ENCODE assay signal across 17 cellular contexts in the genomic region with DNA sequence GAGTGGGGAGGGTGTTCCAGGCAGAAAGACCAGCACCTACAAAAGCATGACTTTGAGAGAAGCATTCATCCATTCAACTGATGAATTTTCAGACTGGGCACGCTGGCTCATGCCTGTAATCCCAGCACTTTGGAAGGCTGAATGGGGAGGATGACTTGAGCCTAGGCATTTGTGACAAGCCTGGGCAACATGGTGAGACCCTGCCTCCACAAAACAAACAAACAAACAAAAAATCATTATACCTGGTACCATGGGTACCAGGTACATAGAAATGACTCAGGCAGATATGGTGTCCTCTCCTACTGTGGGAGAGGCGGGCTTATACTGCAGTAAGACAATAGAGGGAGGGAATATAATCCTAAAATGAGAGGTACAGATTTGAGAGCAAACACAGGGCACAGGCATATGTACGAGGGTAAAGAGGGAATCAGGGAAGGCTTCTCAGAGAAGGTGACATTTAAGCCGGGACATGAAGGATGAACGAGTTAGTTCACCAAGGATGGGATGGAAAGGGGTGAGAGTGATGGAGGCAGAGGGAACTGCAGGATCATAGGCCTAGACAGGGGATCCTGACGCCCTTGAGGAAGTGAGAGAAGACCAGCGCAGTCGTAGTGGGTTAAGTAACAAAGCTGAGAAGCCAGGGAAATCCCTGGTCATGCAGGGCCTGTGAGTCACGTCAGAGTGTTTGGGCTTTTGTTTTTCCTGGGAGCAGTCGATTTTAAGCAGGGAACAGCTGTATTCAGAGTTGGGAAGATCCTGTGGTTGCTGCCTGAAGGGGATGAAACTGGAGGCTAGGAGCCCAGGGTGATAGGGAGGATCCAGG. TPM values are rescaled to one million over a fixed set of nuclear protein-coding genes. Genes with fewer than 3 reads are reported as not detected.
A peak's percentile ranks its signal among the peaks of the same experiment; 100 is the strongest.
DNase-seq lines count a peak whose midpoint lies in the region; ATAC-seq, FAIRE-seq and TF ChIP-seq lines count a peak whose summit lies in the region.
"Had no signal": no experiment of that assay in that cellular context is flagged by ENCODE, and none has a peak within 500 bp of the region (broad histone marks: within the 10 kb centered on the region; RNA-seq: fewer than 3 reads in every experiment).

No MANE protein-coding gene starts in this region.

- TF ChIP-seq EP300 in A549 (IDR thresholded peaks at IDR 0.05) = no peak
- no peak for TF ChIP-seq EP300 in suprapubic skin (IDR thresholded peaks at IDR 0.05)

- DNase-seq in A549 (ENCODE audit: low read depth in 1 of 2, low spot score in 1 of 2) = no peak
- DNase-seq in GM23248 = peak; percentile 10
- DNase-seq in amniotic epithelial cell (ENCODE audit: low read depth) = peak; percentile 34
- DNase-seq in iris pigment epithelial cell (ENCODE audit: low read depth) = peak; percentile 57
- DNase-seq in suprapubic skin (ENCODE audit: low spot score in 2 of 2) = no peak
- no peak for DNase-seq in DMS 273 (lab: John Stamatoyannopoulos, UW; ENCODE audit: unreplicated experiment)
- no peak for DNase-seq in NCI-H226
- DNase-seq in activated CD8-positive, alpha-beta T cell treated with anti-CD3 and anti-CD28 coated beads, Interleukin-2, amount 10 ng/mL, durations not matched to agents 7 days and 5 days = no peak
- DNase-seq: activated CD4-positive, alpha-beta T cell treated with anti-CD3 and anti-CD28 coated beads, Interleukin-2, amount 10 ng/mL, durations not matched to agents 7 days and 5 days; DMS79 treated with DMSO at 0.1 percent for 48 hours; effector memory CD8-positive, alpha-beta T cell; heart right ventricle; Karpas-422; NCI-H2081 treated with DMSO at 0.1 percent for 48 hours; NK-92 treated with Interleukin-12 subunit alpha and Interleukin-12 subunit beta, amount 100 ng/mL, for 24 hours; transverse colon had no signal

- in situ Hi-C loops in GM23248 (cut with MboI) = no loop called here

- H3K4me2 ChIP-seq in A549 (no peak overlapping the region), GM23248 (ENCODE audit: unreplicated experiment) (no peak overlapping the region)

- TF ChIP-seq POLR2A in A549 (IDR thresholded peaks at IDR 0.05; ENCODE audit: low read length) (no peak), suprapubic skin (IDR thresholded peaks at IDR 0.05) (no peak)

- ATAC-seq in A549 = no peak
- ATAC-seq in activated CD8-positive, alpha-beta T cell treated with anti-CD3 and anti-CD28 coated beads, Interleukin-2, amount 10 ng/mL, durations not matched to agents 7 days and 5 days = no peak
- ATAC-seq: body of pancreas; effector memory CD8-positive, alpha-beta T cell had no signal

- no peaks in the 10 kb centered on the region for H3K36me3 Mint-ChIP-seq in activated CD8-positive, alpha-beta T cell treated with anti-CD3 and anti-CD28 coated beads, Interleukin-2, amount 10 ng/mL, durations not matched to agents 7 days and 5 days (ENCODE audit: low read depth)

- H3K9me2 ChIP-seq in GM23248 (ENCODE audit: insufficient read depth) = no peaks in the 10 kb centered on the region

- no peak overlapping the region for H3K9ac ChIP-seq in GM23248

- H3K4me1 Mint-ChIP-seq in activated CD8-positive, alpha-beta T cell treated with anti-CD3 and anti-CD28 coated beads, Interleukin-2, amount 10 ng/mL, durations not matched to agents 7 days and 5 days (ENCODE audit: low read depth) = peaks cover 21% of the 10 kb centered on the region

- peaks cover 33% of the 10 kb centered on the region for H3K27me3 Mint-ChIP-seq in activated CD8-positive, alpha-beta T cell treated with anti-CD3 and anti-CD28 coated beads, Interleukin-2, amount 10 ng/mL, durations not matched to agents 7 days and 5 days (ENCODE audit: low read depth)

- H3K36me3 ChIP-seq in GM23248 (ENCODE audit: low read depth) (no peaks in the 10 kb centered on the region), suprapubic skin (no peaks in the 10 kb centered on the region)
- H3K36me3 ChIP-seq: heart right ventricle, transverse colon had no signal

- no peak overlapping the region for H3K4me3 Mint-ChIP-seq in activated CD8-positive, alpha-beta T cell treated with anti-CD3 and anti-CD28 coated beads, Interleukin-2, amount 10 ng/mL, durations not matched to agents 7 days and 5 days
- H3K4me3 Mint-ChIP-seq: activated CD4-positive, alpha-beta T cell treated with anti-CD3 and anti-CD28 coated beads, Interleukin-2, amount 10 ng/mL, durations not matched to agents 7 days and 5 days; effector memory CD8-positive, alpha-beta T cell had no signal

- POLR2A ChIA-PET in A549 (lab: Yijun Ruan, JAX) = no interaction called here
- POLR2A ChIA-PET in activated CD8-positive, alpha-beta T cell treated with anti-CD3 and anti-CD28 coated beads, Interleukin-2, amount 10 ng/mL, durations not matched to agents 7 days and 5 days (lab: Charles Lee) = interaction anchor here (0.6 kb wide), 1 partner anchor 140 kb away, joined by 3 read pairs; no protein-coding TSS in a partner anchor

- H3K4me1 ChIP-seq in A549 (peaks cover 21% of the 10 kb centered on the region), GM23248 (ENCODE audit: insufficient read depth) (no peaks in the 10 kb centered on the region), suprapubic skin (peaks cover 16% of the 10 kb centered on the region)

- H3K27me3 ChIP-seq in GM23248 (replicated peaks; ENCODE audit: insufficient read depth) (peaks cover 28% of the 10 kb centered on the region), suprapubic skin (peaks cover 28% of the 10 kb centered on the region)

- H3K4me3 ChIP-seq in A549 (no peak overlapping the region), GM23248 (no peak overlapping the region), suprapubic skin (no peak overlapping the region)
- H3K4me3 ChIP-seq: body of pancreas, heart right ventricle, transverse colon had no signal

- FAIRE-seq in A549 (lab: Jason Lieb, UNC) = peak; percentile 94

- H3K27ac Mint-ChIP-seq in activated CD8-positive, alpha-beta T cell treated with anti-CD3 and anti-CD28 coated beads, Interleukin-2, amount 10 ng/mL, durations not matched to agents 7 days and 5 days = no peak overlapping the region
- H3K27ac Mint-ChIP-seq: activated CD4-positive, alpha-beta T cell treated with anti-CD3 and anti-CD28 coated beads, Interleukin-2, amount 10 ng/mL, durations not matched to agents 7 days and 5 days; effector memory CD8-positive, alpha-beta T cell had no signal

- H2AFZ ChIP-seq in GM23248 = no peak overlapping the region

- no peaks in the 10 kb centered on the region for H4K20me1 ChIP-seq in GM23248 (ENCODE audit: insufficient read depth)

- no peaks in the 10 kb centered on the region for H3K9me3 ChIP-seq in A549
- H3K9me3 ChIP-seq in GM23248 (ENCODE audit: low read depth) = no peaks in the 10 kb centered on the region
- no peaks in the 10 kb centered on the region for H3K9me3 ChIP-seq in suprapubic skin
- H3K9me3 ChIP-seq: body of pancreas, heart right ventricle, transverse colon had no signal

- 78% methylated on average over 10 of the region's 10 CpGs for WGBS in A549 (ENCODE audit: missing lambda C conversion rate)
- 71 to 76% methylated on average over 10 of the region's 10 CpGs for WGBS in GM23248 (ENCODE audit: low coverage in 1 of 2, low lambda C conversion rate in 2 of 2, missing lambda C conversion rate in 2 of 2), 2 experiments
- 72% methylated on average over 10 of the region's 10 CpGs for WGBS in suprapubic skin

- H3F3A ChIP-seq in GM23248 (ENCODE audit: insufficient read depth) = no peaks in the 10 kb centered on the region

- TF ChIP-seq CTCF in A549 (IDR thresholded peaks at IDR 0.05) (no peak), suprapubic skin (IDR thresholded peaks at IDR 0.05) (no peak)

- no peaks in the 10 kb centered on the region for H3K9me3 Mint-ChIP-seq in activated CD8-positive, alpha-beta T cell treated with anti-CD3 and anti-CD28 coated beads, Interleukin-2, amount 10 ng/mL, durations not matched to agents 7 days and 5 days (ENCODE audit: insufficient read depth)
- H3K9me3 Mint-ChIP-seq: activated CD4-positive, alpha-beta T cell treated with anti-CD3 and anti-CD28 coated beads, Interleukin-2, amount 10 ng/mL, durations not matched to agents 7 days and 5 days; effector memory CD8-positive, alpha-beta T cell had no signal

- CTCF ChIA-PET in A549 (lab: Yijun Ruan, JAX) = interaction anchor here (0.6 to 29.8 kb wide), 7 partner anchors 10 to 846 kb away, joined by 3 to 1023 read pairs (median 5); partner anchors contain the start of gene HNRNPUL1
- CTCF ChIA-PET in activated CD8-positive, alpha-beta T cell treated with anti-CD3 and anti-CD28 coated beads, Interleukin-2, amount 10 ng/mL, durations not matched to agents 7 days and 5 days (lab: Charles Lee) = no interaction called here

- TF ChIP-seq RAD21 in A549 (conservative IDR thresholded peaks at IDR 0.05 in 1 of 2, IDR thresholded peaks at IDR 0.05 in 1 of 2) = no peak

- H3K27ac ChIP-seq in A549 (peak overlapping the region in 1 of 2 experiments; percentile 27; a peak in 1 of 6 replicates), GM23248 (no peak overlapping the region), suprapubic skin (no peak overlapping the region)
- H3K27ac ChIP-seq: body of pancreas, transverse colon had no signal

- no peaks in the 10 kb centered on the region for H3K79me2 ChIP-seq in GM23248 (ENCODE audit: insufficient read depth)

RNA-seq across cellular contexts. Expression of gene CYP2S1, which starts 2.9 kb away (rescaled TPM):
- polyA plus RNA-seq in A549 (2011; rRNA removed) (8.6 and 19.7 TPM in 2 replicates), A549 (2017; fragmentation: RNase III; extraction: RNeasy Plus Mini Kit Qiagen cat#74134 plus additional on column Dnase treatment) (25.2 to 28.1 TPM (median 26.6 TPM) in 3 replicates), GM23248 (2016; fragmentation: Nextera tagmentation; extraction: Ambion mirVana) (not detected in 2 replicates)
- 12.2 and 13.5 TPM in 2 replicates for polyA plus RNA-seq in A549 (2012; cell fraction: cytosol; rRNA removed)
- polyA plus RNA-seq in A549 (2012; cell fraction: nucleus; rRNA removed) = 18.7 and 22.1 TPM in 2 replicates
- 14.1 and 16.4 TPM in 2 replicates for polyA minus RNA-seq in A549 (2011; rRNA and poly(A)+ RNA removed)
- total RNA-seq in GM23248 (2014; rRNA removed; shearing (Covaris generic)) = 0.13 TPM in 1 of 2 replicates, not detected in the other
- total RNA-seq in suprapubic skin = 1 to 10 TPM; 1.8 to 6.5 (median 2.5) TPM
- under 1 TPM; 0.83 to 0.95 TPM for total RNA-seq in activated CD8-positive, alpha-beta T cell treated with anti-CD3 and anti-CD28 coated beads, Interleukin-2, amount 10 ng/mL, durations not matched to agents 7 days and 5 days

RNA-seq across cellular contexts. Expression of gene AXL, which starts 23.1 kb away (rescaled TPM):
- polyA plus RNA-seq in A549 (2011; rRNA removed) (60.1 and 60.3 TPM in 2 replicates), A549 (2017; fragmentation: RNase III; extraction: RNeasy Plus Mini Kit Qiagen cat#74134 plus additional on column Dnase treatment) (45.4 to 69.4 TPM (median 47.8 TPM) in 3 replicates), GM23248 (2016; fragmentation: Nextera tagmentation; extraction: Ambion mirVana) (340 and 348 TPM in 2 replicates)
- polyA plus RNA-seq in A549 (2012; cell fraction: cytosol; rRNA removed) = 66.8 and 78.1 TPM in 2 replicates
- 128 and 129 TPM in 2 replicates for polyA plus RNA-seq in A549 (2012; cell fraction: nucleus; rRNA removed)
- 378 and 386 TPM in 2 replicates for polyA minus RNA-seq in A549 (2011; rRNA and poly(A)+ RNA removed)
- 401 and 421 TPM in 2 replicates for total RNA-seq in GM23248 (2014; rRNA removed; shearing (Covaris generic))
- total RNA-seq in suprapubic skin = 10 to 100 TPM; 18.2 to 35.8 (median 28.3) TPM
- total RNA-seq in activated CD8-positive, alpha-beta T cell treated with anti-CD3 and anti-CD28 coated beads, Interleukin-2, amount 10 ng/mL, durations not matched to agents 7 days and 5 days = not detected

Comparison
In these comparisons a context has a peak if more than half of its experiments do, and no peak if none do; other contexts are left out.
1. DNase-seq: peak in GM23248 (single experiment), amniotic epithelial cell (single experiment) and iris pigment epithelial cell (single experiment); none in A549 (0 of 2), suprapubic skin (0 of 2), DMS 273 (single experiment), NCI-H226 (single experiment) and activated CD8-positive, alpha-beta T cell treated with anti-CD3 and anti-CD28 coated beads, Interleukin-2, amount 10 ng/mL, durations not matched to agents 7 days and 5 days (single experiment).
2. RNA of gene AXL, which starts 23.1 kb away (total RNA-seq): 401 to 421 TPM in GM23248 and 18.2 to 35.8 TPM in suprapubic skin; not detected in activated CD8-positive, alpha-beta T cell treated with anti-CD3 and anti-CD28 coated beads, Interleukin-2, amount 10 ng/mL, durations not matched to agents 7 days and 5 days; every median in the first group is over 10 times any median in the second.